In genomic region chr2:5758346-5758745, GRCh38 we compare ENCODE assay signal across 33 cellular contexts.
"Had no signal": no experiment of that assay in that cellular context is flagged by ENCODE, and none has a peak within 500 bp of the region (broad histone marks: within the 10 kb centered on the region; RNA-seq: fewer than 3 reads in every experiment).

No MANE protein-coding gene starts in this region.

- DNase-seq: activated effector memory CD4-positive, alpha-beta T cell treated with anti-CD3 and anti-CD28 coated beads, Interleukin-2, amount 50 U/mL, for 16 hours; activated effector memory CD4-positive, alpha-beta T cell treated with Interleukin-2 at 50 U/mL for 16 hours; activated gamma-delta T cell; activated gamma-delta T cell treated with Interleukin-2 at 50 U/mL for 16 hours; activated naive CD4-positive, alpha-beta T cell; activated naive CD4-positive, alpha-beta T cell treated with anti-CD3 and anti-CD28 coated beads for 36 hours; activated naive CD4-positive, alpha-beta T cell treated with anti-CD3 and anti-CD28 coated beads, Interleukin-2, amount 10 ng/mL, durations not matched to agents 7 days and 5 days; activated naive CD4-positive, alpha-beta T cell treated with anti-CD3 and anti-CD28 coated beads, Interleukin-2, amount 50 U/mL, for 16 hours; activated naive CD4-positive, alpha-beta T cell treated with Interleukin-2 at 50 U/mL for 16 hours; activated naive CD8-positive, alpha-beta T cell treated with anti-CD3 and anti-CD28 coated beads for 36 hours; activated naive CD8-positive, alpha-beta T cell treated with anti-CD3 and anti-CD28 coated beads, Interleukin-2, amount 10 ng/mL, durations not matched to agents 7 days and 5 days; activated naive CD8-positive, alpha-beta T cell treated with anti-CD3 and anti-CD28 coated beads, Interleukin-2, amount 50 U/mL, for 24 hours; activated T-cell treated with anti-CD3 and anti-CD28 coated beads, Interleukin-2, amount 50 U/mL, for 24 hours; activated T-cell treated with anti-CD3 and anti-CD28 coated beads, Interleukin-2, amount 50 U/mL, for 4 hours; activated T-cell treated with anti-CD3 and anti-CD28 coated beads, Interleukin-2, amount 50 U/mL, for 48 hours; activated T-cell treated with anti-CD3 and anti-CD28 coated beads, Interleukin-2, amount 50 U/mL, for 72 hours; adrenal gland; amniotic stem cell; amygdala; anterior cingulate cortex; aorta; body of pancreas; brain microvascular endothelial cell; caudate nucleus; central memory CD4-positive, alpha-beta T cell; cerebellar nuclear complex had no signal

- H3K9me3 ChIP-seq: adrenal gland, ascending aorta, body of pancreas, breast epithelium had no signal

- H3K36me3 ChIP-seq: adrenal gland, ascending aorta, brain microvascular endothelial cell, breast epithelium, cardiac muscle cell had no signal

- FAIRE-seq: astrocyte, bronchial epithelial cell had no signal

- H3K27ac ChIP-seq: adrenal gland, ascending aorta, body of pancreas, brain microvascular endothelial cell, breast epithelium, cardiac muscle cell had no signal

- ATAC-seq: activated naive CD4-positive, alpha-beta T cell treated with anti-CD3 and anti-CD28 coated beads, Interleukin-2, amount 50 U/mL, for 72 hours; activated naive CD8-positive, alpha-beta T cell treated with anti-CD3 and anti-CD28 coated beads, Interleukin-2, amount 50 U/mL, for 24 hours; activated T-cell treated with anti-CD3 and anti-CD28 coated beads, Interleukin-2, amount 50 U/mL, for 4 hours; activated T-cell treated with anti-CD3 and anti-CD28 coated beads, Interleukin-2, amount 50 U/mL, for 72 hours; activated T-helper 17 cell treated with anti-CD3 and anti-CD28 coated beads, Interleukin-2, amount 50 U/mL, for 72 hours; body of pancreas had no signal

- H3K4me3 ChIP-seq: adrenal gland, ascending aorta, body of pancreas, breast epithelium, cardiac muscle cell had no signal

- H3K4me1 ChIP-seq: adrenal gland, ascending aorta, body of pancreas, breast epithelium had no signal

- H3K27me3 ChIP-seq: ascending aorta, brain microvascular endothelial cell, breast epithelium, cardiac muscle cell had no signal
